1 cellular context compared by ENCODE assay signal in the genomic region with DNA sequence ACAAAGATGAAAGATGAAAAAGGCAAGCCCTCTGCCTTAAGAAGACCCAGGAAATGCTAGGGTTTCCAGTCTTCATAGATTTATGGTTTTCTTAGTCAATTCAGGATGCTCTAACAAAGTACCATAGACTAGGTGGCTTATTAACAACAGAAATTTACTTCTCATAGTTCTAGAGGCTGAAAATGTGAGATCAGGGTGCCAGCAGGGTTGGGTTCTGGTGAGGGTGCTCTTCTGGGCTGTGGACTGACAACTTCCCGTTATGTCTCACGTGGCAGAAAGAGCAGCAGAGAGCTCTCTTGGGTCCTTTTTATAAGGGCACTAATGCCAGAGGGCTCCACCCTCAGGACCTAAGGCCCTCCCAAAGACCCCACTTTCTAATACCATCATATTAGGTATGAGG.
TF ChIP-seq lines count a peak whose summit lies in the region.

No MANE protein-coding gene starts in this region.

TF ChIP-seq in HepG2, 621 proteins besides CTCF, POLR2A, EP300 and RAD21 (continued from another document):
- TF ChIP-seq ZNF34 (CRISPR knock-in tag; IDR thresholded peaks at IDR 0.05; ENCODE audit: borderline replicate concordance) (no peak), ELF4 (CRISPR knock-in tag; IDR thresholded peaks at IDR 0.05; ENCODE audit: borderline replicate concordance) (no peak), MXD1 (CRISPR knock-in tag; IDR thresholded peaks at IDR 0.05) (no peak), MIER3 (CRISPR knock-in tag; IDR thresholded peaks at IDR 0.05; ENCODE audit: borderline replicate concordance) (no peak), ZNF333 (CRISPR knock-in tag; IDR thresholded peaks at IDR 0.05; ENCODE audit: borderline replicate concordance) (no peak), NFIB (CRISPR knock-in tag; IDR thresholded peaks at IDR 0.05; ENCODE audit: borderline replicate concordance) (no peak), ZNF619 (CRISPR knock-in tag; IDR thresholded peaks at IDR 0.05) (no peak), PTBP1 (IDR thresholded peaks at IDR 0.05; ENCODE audit: low read depth, low read length, poor library complexity, severe bottlenecking) (no peak), KAT8 (CRISPR knock-in tag; IDR thresholded peaks at IDR 0.05) (no peak), ZNF674 (CRISPR knock-in tag; IDR thresholded peaks at IDR 0.05; ENCODE audit: low read depth) (no peak), THAP8 (CRISPR knock-in tag; IDR thresholded peaks at IDR 0.05; ENCODE audit: borderline replicate concordance) (no peak), FOXA3 (CRISPR knock-in tag; IDR thresholded peaks at IDR 0.05) (no peak), RBM39 (IDR thresholded peaks at IDR 0.05; ENCODE audit: low read depth, low read length, poor library complexity, severe bottlenecking) (no peak), ZNF33B (CRISPR knock-in tag; IDR thresholded peaks at IDR 0.05) (no peak)
- TF ChIP-seq, protein P1, sequence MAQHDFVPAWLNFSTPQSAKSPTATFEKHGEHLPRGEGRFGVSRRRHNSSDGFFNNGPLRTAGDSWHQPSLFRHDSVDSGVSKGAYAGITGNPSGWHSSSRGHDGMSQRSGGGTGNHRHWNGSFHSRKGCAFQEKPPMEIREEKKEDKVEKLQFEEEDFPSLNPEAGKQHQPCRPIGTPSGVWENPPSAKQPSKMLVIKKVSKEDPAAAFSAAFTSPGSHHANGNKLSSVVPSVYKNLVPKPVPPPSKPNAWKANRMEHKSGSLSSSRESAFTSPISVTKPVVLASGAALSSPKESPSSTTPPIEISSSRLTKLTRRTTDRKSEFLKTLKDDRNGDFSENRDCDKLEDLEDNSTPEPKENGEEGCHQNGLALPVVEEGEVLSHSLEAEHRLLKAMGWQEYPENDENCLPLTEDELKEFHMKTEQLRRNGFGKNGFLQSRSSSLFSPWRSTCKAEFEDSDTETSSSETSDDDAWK (CRISPR knock-in tag; IDR thresholded peaks at IDR 0.05): no peak
- TF ChIP-seq, protein P2, sequence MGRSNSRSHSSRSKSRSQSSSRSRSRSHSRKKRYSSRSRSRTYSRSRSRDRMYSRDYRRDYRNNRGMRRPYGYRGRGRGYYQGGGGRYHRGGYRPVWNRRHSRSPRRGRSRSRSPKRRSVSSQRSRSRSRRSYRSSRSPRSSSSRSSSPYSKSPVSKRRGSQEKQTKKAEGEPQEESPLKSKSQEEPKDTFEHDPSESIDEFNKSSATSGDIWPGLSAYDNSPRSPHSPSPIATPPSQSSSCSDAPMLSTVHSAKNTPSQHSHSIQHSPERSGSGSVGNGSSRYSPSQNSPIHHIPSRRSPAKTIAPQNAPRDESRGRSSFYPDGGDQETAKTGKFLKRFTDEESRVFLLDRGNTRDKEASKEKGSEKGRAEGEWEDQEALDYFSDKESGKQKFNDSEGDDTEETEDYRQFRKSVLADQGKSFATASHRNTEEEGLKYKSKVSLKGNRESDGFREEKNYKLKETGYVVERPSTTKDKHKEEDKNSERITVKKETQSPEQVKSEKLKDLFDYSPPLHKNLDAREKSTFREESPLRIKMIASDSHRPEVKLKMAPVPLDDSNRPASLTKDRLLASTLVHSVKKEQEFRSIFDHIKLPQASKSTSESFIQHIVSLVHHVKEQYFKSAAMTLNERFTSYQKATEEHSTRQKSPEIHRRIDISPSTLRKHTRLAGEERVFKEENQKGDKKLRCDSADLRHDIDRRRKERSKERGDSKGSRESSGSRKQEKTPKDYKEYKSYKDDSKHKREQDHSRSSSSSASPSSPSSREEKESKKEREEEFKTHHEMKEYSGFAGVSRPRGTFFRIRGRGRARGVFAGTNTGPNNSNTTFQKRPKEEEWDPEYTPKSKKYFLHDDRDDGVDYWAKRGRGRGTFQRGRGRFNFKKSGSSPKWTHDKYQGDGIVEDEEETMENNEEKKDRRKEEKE (IDR thresholded peaks at IDR 0.05): no peak
- TF ChIP-seq, protein P3, sequence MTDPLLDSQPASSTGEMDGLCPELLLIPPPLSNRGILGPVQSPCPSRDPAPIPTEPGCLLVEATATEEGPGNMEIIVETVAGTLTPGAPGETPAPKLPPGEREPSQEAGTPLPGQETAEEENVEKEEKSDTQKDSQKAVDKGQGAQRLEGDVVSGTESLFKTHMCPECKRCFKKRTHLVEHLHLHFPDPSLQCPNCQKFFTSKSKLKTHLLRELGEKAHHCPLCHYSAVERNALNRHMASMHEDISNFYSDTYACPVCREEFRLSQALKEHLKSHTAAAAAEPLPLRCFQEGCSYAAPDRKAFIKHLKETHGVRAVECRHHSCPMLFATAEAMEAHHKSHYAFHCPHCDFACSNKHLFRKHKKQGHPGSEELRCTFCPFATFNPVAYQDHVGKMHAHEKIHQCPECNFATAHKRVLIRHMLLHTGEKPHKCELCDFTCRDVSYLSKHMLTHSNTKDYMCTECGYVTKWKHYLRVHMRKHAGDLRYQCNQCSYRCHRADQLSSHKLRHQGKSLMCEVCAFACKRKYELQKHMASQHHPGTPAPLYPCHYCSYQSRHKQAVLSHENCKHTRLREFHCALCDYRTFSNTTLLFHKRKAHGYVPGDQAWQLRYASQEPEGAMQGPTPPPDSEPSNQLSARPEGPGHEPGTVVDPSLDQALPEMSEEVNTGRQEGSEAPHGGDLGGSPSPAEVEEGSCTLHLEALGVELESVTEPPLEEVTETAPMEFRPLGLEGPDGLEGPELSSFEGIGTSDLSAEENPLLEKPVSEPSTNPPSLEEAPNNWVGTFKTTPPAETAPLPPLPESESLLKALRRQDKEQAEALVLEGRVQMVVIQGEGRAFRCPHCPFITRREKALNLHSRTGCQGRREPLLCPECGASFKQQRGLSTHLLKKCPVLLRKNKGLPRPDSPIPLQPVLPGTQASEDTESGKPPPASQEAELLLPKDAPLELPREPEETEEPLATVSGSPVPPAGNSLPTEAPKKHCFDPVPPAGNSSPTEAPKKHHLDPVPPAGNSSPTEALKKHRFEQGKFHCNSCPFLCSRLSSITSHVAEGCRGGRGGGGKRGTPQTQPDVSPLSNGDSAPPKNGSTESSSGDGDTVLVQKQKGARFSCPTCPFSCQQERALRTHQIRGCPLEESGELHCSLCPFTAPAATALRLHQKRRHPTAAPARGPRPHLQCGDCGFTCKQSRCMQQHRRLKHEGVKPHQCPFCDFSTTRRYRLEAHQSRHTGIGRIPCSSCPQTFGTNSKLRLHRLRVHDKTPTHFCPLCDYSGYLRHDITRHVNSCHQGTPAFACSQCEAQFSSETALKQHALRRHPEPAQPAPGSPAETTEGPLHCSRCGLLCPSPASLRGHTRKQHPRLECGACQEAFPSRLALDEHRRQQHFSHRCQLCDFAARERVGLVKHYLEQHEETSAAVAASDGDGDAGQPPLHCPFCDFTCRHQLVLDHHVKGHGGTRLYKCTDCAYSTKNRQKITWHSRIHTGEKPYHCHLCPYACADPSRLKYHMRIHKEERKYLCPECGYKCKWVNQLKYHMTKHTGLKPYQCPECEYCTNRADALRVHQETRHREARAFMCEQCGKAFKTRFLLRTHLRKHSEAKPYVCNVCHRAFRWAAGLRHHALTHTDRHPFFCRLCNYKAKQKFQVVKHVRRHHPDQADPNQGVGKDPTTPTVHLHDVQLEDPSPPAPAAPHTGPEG (CRISPR knock-in tag; IDR thresholded peaks at IDR 0.05): no peak
TF ChIP-seq in HepG2: peak in this region for 0.
